Comparison of ENCODE assay signal across 8 cellular contexts in genomic region chr12:76560083-76560491, GRCh38. TPM values are rescaled to one million over a fixed set of nuclear protein-coding genes. Genes with fewer than 3 reads are reported as not detected.
DNase-seq lines count a peak whose midpoint lies in the region; ATAC-seq and TF ChIP-seq lines count a peak whose summit lies in the region.

No MANE protein-coding gene starts in this region.

- ATAC-seq in GM19397 (IDR thresholded peaks at IDR 0.05; ENCODE audit: unreplicated experiment) = peak; percentile 35

- H3K27ac ChIP-seq in HUES64 (ENCODE audit: low read depth, low read length) (peak overlapping the region; percentile 92), mammary epithelial cell (ENCODE audit: insufficient read depth, low read depth, low read length) (peak overlapping the region; percentile 89), muscle layer of duodenum (ENCODE audit: low read length) (peak overlapping the region; percentile 95)

- no peaks in the 10 kb centered on the region for H3K9me3 ChIP-seq in BE2C
- no peaks in the 10 kb centered on the region for H3K9me3 ChIP-seq in HUES64 (ENCODE audit: insufficient read depth, low read depth, low read length)
- H3K9me3 ChIP-seq in mammary epithelial cell (replicated peaks; ENCODE audit: insufficient read depth, low read length) = no peaks in the 10 kb centered on the region
- no peaks in the 10 kb centered on the region for H3K9me3 ChIP-seq in muscle layer of duodenum (ENCODE audit: control insufficient read depth in 1 of 2, low read length in 2 of 2)

- no peaks in the 10 kb centered on the region for H3K27me3 ChIP-seq in BE2C
- no peaks in the 10 kb centered on the region for H3K27me3 ChIP-seq in HUES64 (ENCODE audit: insufficient read depth, low read length)
- no peaks in the 10 kb centered on the region for H3K27me3 ChIP-seq in mammary epithelial cell (ENCODE audit: insufficient read depth, low read length)
- no peaks in the 10 kb centered on the region for H3K27me3 ChIP-seq in muscle layer of duodenum (ENCODE audit: low read depth, low read length)

- H3K4me2 ChIP-seq in mammary epithelial cell (ENCODE audit: insufficient read depth, low read depth, low read length) = peak overlapping the region; percentile 95

- H3K9ac ChIP-seq in HUES64 (ENCODE audit: low read depth, low read length) (peak overlapping the region; percentile 85), mammary epithelial cell (ENCODE audit: insufficient read depth, low read length) (peak overlapping the region; percentile 85)

- TSS peak; percentile 78 for BruUV-seq in mammary epithelial cell (replicated peaks; lab: Mats Ljungman, UMichigan)

- H3K79me2 ChIP-seq in mammary epithelial cell (ENCODE audit: insufficient read depth, low read length) = peaks cover 44% of the 10 kb centered on the region

- dilution Hi-C loops in mammary epithelial cell (cut with HindIII; ENCODE audit: low sequenced_read_pairs) = no loop called here

- POLR2A ChIA-PET in GM10248 (lab: Yijun Ruan, JAX) = interaction anchor here (0.7 to 1.9 kb wide), 3 partner anchors 10 to 12 kb away, joined by 3 to 7 read pairs (median 3); no protein-coding TSS in a partner anchor

- H3K36me3 ChIP-seq in BE2C (no peaks in the 10 kb centered on the region), HUES64 (ENCODE audit: insufficient read depth, low read length) (no peaks in the 10 kb centered on the region), mammary epithelial cell (ENCODE audit: insufficient read depth, low read length) (no peaks in the 10 kb centered on the region), muscle layer of duodenum (ENCODE audit: control insufficient read depth in 1 of 2, insufficient read depth in 2 of 2, low read length in 2 of 2) (no peaks in the 10 kb centered on the region)

- CTCF ChIA-PET in mammary epithelial cell (lab: Charles Lee; ENCODE audit: low non-redundant PET) (no interaction called here), GM10248 (lab: Yijun Ruan, JAX) (interaction anchor here (1.1 to 1.5 kb wide), 4 partner anchors 9 to 528 kb away, joined by 3 to 5 read pairs (median 4); partner anchors contain the start of gene PHLDA1)

- H2AFZ ChIP-seq in mammary epithelial cell (ENCODE audit: low read depth, low read length) = peak overlapping the region; percentile 98

- in situ Hi-C loops in mammary epithelial cell (cut with MboI; ENCODE audit: low sequenced_read_pairs in 2 of 2) = loop anchor here in 1 of 2 donors (25.0 kb wide), 1 partner anchor 473 kb away; the partner anchor contains the start of gene NAP1L1

- TF ChIP-seq CTCF in BE2C (IDR thresholded peaks at IDR 0.05; ENCODE audit: low read depth, low read length) = no peak
- TF ChIP-seq CTCF in mammary epithelial cell (conservative IDR thresholded peaks at IDR 0.05 in 1 of 2, IDR thresholded peaks at IDR 0.05 in 1 of 2; ENCODE audit: extremely low read depth in 1 of 2, insufficient read depth in 1 of 2, low read depth in 1 of 2, low read length in 2 of 2) = no peak
- no peak for TF ChIP-seq CTCF in GM10248 (IDR thresholded peaks at IDR 0.05; ENCODE audit: control extremely low read depth, extremely low read depth, low read depth, missing control alignments)

- intact Hi-C loops in mammary epithelial cell (cut with micrococcal nuclease) = no loop called here

- DNase-seq in BE2C = no peak
- DNase-seq in mammary epithelial cell = no peak
- no peak for DNase-seq in GM10248 (ENCODE audit: extremely low spot score)
- no peak for DNase-seq in stimulated activated CD4-positive, alpha-beta T cell treated with anti-CD3 and anti-CD28 coated beads, Interleukin-2, amount 100 ng/mL, for 24 hours
- no peak for DNase-seq in RKO (ENCODE audit: low spot score)

- H3K4me3 ChIP-seq in BE2C (ENCODE audit: low read depth, low read length) (peak overlapping the region; percentile 95), HUES64 (ENCODE audit: low read length) (peak overlapping the region; percentile 93), mammary epithelial cell (replicated peaks in 1 of 3; ENCODE audit: insufficient read depth in 1 of 3, low read depth in 2 of 3, low read length in 3 of 3) (peak overlapping the region; percentile 70 to 74 (median 74)), muscle layer of duodenum (ENCODE audit: low read depth in 1 of 2, low read length in 2 of 2) (peak overlapping the region; percentile 80 to 90)

- H3K4me1 ChIP-seq in BE2C = peaks cover 4% of the 10 kb centered on the region; the same call in 1 of the 2 replicates
- peaks cover 20% of the 10 kb centered on the region; the same call in 1 of the 2 replicates for H3K4me1 ChIP-seq in HUES64 (ENCODE audit: insufficient read depth, low read length)
- peaks cover 5% of the 10 kb centered on the region for H3K4me1 ChIP-seq in mammary epithelial cell (ENCODE audit: insufficient read depth, low read length)
- H3K4me1 ChIP-seq in muscle layer of duodenum (ENCODE audit: control insufficient read depth in 1 of 2, insufficient read depth in 2 of 2, low read length in 2 of 2) = peaks cover 0 to 15% of the 10 kb centered on the region in 2 donors

- 34% methylated on average over 8 of the region's 8 CpGs for WGBS in HUES64
- WGBS in mammary epithelial cell (ENCODE audit: low coverage, missing lambda C conversion rate) = 36% methylated on average over 7 of the region's 8 CpGs

- H4K20me1 ChIP-seq in mammary epithelial cell (ENCODE audit: insufficient read depth, low read length) = no peaks in the 10 kb centered on the region

RNA-seq across cellular contexts. Expression of gene OSBPL8, which starts 0.5 kb away (rescaled TPM):
- polyA plus RNA-seq in BE2C (2012; ENCODE audit: insufficient read depth, insufficient read length, low read depth) = 15.2 TPM
- 36.7 TPM for polyA plus RNA-seq in HUES64 (2013, experiment 1 of 2)
- 39.2 TPM for polyA plus RNA-seq in HUES64 (2013, experiment 2 of 2)
- 10 to 100 TPM; 87.4 to 88.4 TPM for total RNA-seq in mammary epithelial cell
- polyA plus RNA-seq in mammary epithelial cell = 26.2 TPM
- 148 TPM for polyA minus RNA-seq in mammary epithelial cell
